Comparison of ENCODE assay signal across 8 cellular contexts in genomic region chr1:42913426-42914091, GRCh38. TPM values are rescaled to one million over a fixed set of nuclear protein-coding genes. Genes with fewer than 3 reads are reported as not detected.
DNase-seq lines count a peak whose midpoint lies in the region; ATAC-seq and TF ChIP-seq lines count a peak whose summit lies in the region.

No MANE protein-coding gene starts in this region.

- no peak overlapping the region for H3K4me3 Mint-ChIP-seq in CD4-positive, alpha-beta memory T cell
- H3K4me3 Mint-ChIP-seq in natural killer cell: peak overlapping the region; percentile 17

- peak; percentile 70 to 84 (median 78) for DNase-seq in CD4-positive, alpha-beta memory T cell
- DNase-seq in GOT3 (lab: John Stamatoyannopoulos, UW) (peak; percentile 11), NCI-H510A (lab: John Stamatoyannopoulos, UW) (peak; percentile 75), fibroblast of lung (ENCODE audit: low read depth in 2 of 2) (peak; percentile 68 to 88), natural killer cell (no peak)
- DNase-seq in activated CD4-positive, alpha-beta T cell treated with anti-CD3 and anti-CD28 coated beads for 48 hours: peak; percentile 57

- H3K27ac ChIP-seq in CD4-positive, alpha-beta memory T cell (ENCODE audit: low read depth, low read length): no peak overlapping the region
- H3K27ac ChIP-seq in fibroblast of lung (ENCODE audit: insufficient read depth, low read length): no peak overlapping the region

- H3K27ac Mint-ChIP-seq in CD4-positive, alpha-beta memory T cell: no peak overlapping the region
- H3K27ac Mint-ChIP-seq in natural killer cell: no peak overlapping the region

- intact Hi-C loops in CD4-positive, alpha-beta memory T cell (cut with micrococcal nuclease): loop anchor here (1.0 to 10.0 kb wide), 7 partner anchors 10 to 769 kb away; no protein-coding TSS in a partner anchor
- intact Hi-C loops in natural killer cell (cut with micrococcal nuclease): loop anchor here (1.0 to 10.0 kb wide), 2 partner anchors 139 to 160 kb away; no protein-coding TSS in a partner anchor

- H3K36me3 ChIP-seq in CD4-positive, alpha-beta memory T cell (ENCODE audit: insufficient read depth, low read length): no peaks in the 10 kb centered on the region
- H3K36me3 ChIP-seq in fibroblast of lung (ENCODE audit: control insufficient read depth, insufficient read depth, low read length): no peaks in the 10 kb centered on the region

- peaks cover 2 to 4% of the 10 kb centered on the region in 2 donors for H3K27me3 Mint-ChIP-seq in CD4-positive, alpha-beta memory T cell
- no peaks in the 10 kb centered on the region for H3K27me3 Mint-ChIP-seq in natural killer cell (ENCODE audit: low read depth in 2 of 2)

- POLR2A ChIA-PET in CD4-positive, alpha-beta memory T cell (lab: Charles Lee; ENCODE audit: partially characterized antibody): interaction anchor here (0.9 to 3.3 kb wide), 9 partner anchors 9 to 162 kb away, joined by 3 to 44 read pairs (median 6); partner anchors contain the start of genes ERMAP, P3H1 and SVBP

- H3K4me1 Mint-ChIP-seq in CD4-positive, alpha-beta memory T cell: peaks cover 0 to 5% (median 2%) of the 10 kb centered on the region in 4 donors
- H3K4me1 Mint-ChIP-seq in natural killer cell: peaks cover 18 to 32% of the 10 kb centered on the region in 2 donors

- ATAC-seq in natural killer cell (peak; percentile 83 to 90 (median 85)), HG02642 (IDR thresholded peaks at IDR 0.05; ENCODE audit: poor library complexity, unreplicated experiment) (no peak), GM18498 (IDR thresholded peaks at IDR 0.05; ENCODE audit: unreplicated experiment) (no peak)

- TF ChIP-seq CTCF in fibroblast of lung (conservative IDR thresholded peaks at IDR 0.05 in 1 of 2, IDR thresholded peaks at IDR 0.05 in 1 of 2; ENCODE audit: low read depth in 1 of 2, low read length in 2 of 2) (peak; percentile 92 to 94), natural killer cell (IDR thresholded peaks at IDR 0.05) (peak; percentile 81)

- H3K4me3 ChIP-seq in CD4-positive, alpha-beta memory T cell (ENCODE audit: low read length in 2 of 2): no peak overlapping the region
- H3K4me3 ChIP-seq in fibroblast of lung (replicated peaks in 1 of 4; ENCODE audit: control extremely low read depth in 1 of 4, insufficient read depth in 1 of 4, low read depth in 3 of 4, low read length in 4 of 4): no peak overlapping the region

- H3K9me3 ChIP-seq in CD4-positive, alpha-beta memory T cell (ENCODE audit: control insufficient read depth in 1 of 2, low read length in 2 of 2): no peaks in the 10 kb centered on the region
- H3K9me3 ChIP-seq in fibroblast of lung (ENCODE audit: control insufficient read depth, insufficient read depth, low read depth, low read length): no peaks in the 10 kb centered on the region

- no peaks in the 10 kb centered on the region for H3K27me3 ChIP-seq in CD4-positive, alpha-beta memory T cell (ENCODE audit: insufficient read depth, low read length)
- H3K27me3 ChIP-seq in fibroblast of lung (ENCODE audit: control insufficient read depth, insufficient read depth, low read length): no peaks in the 10 kb centered on the region

- H3K9me3 Mint-ChIP-seq in CD4-positive, alpha-beta memory T cell: peaks cover 0 to 12% (median 7%) of the 10 kb centered on the region in 8 donors
- H3K9me3 Mint-ChIP-seq in natural killer cell: peaks cover 0 to 3% of the 10 kb centered on the region in 2 donors

- no peak overlapping the region for H3K4me2 ChIP-seq in fibroblast of lung (ENCODE audit: extremely low read depth, insufficient read depth, low read length)

- no peaks in the 10 kb centered on the region for H3K4me1 ChIP-seq in CD4-positive, alpha-beta memory T cell (ENCODE audit: insufficient read depth, low read length)
- H3K4me1 ChIP-seq in fibroblast of lung (ENCODE audit: control insufficient read depth, extremely low read depth, insufficient read depth, low read length): no peaks in the 10 kb centered on the region

- H3K36me3 Mint-ChIP-seq in CD4-positive, alpha-beta memory T cell: no peaks in the 10 kb centered on the region
- H3K36me3 Mint-ChIP-seq in natural killer cell: peaks cover 12% of the 10 kb centered on the region

- no peaks in the 10 kb centered on the region for H4K20me1 ChIP-seq in fibroblast of lung (ENCODE audit: control insufficient read depth, extremely low read depth, insufficient read depth, low read length)

- no peaks in the 10 kb centered on the region for H3K79me2 ChIP-seq in fibroblast of lung (ENCODE audit: control insufficient read depth, insufficient read depth, low read length)

- H2AFZ ChIP-seq in fibroblast of lung (ENCODE audit: low read length): no peak overlapping the region

- H3K9ac ChIP-seq in fibroblast of lung (ENCODE audit: insufficient read depth, low read length): no peak overlapping the region

- CTCF ChIA-PET in CD4-positive, alpha-beta memory T cell (lab: Charles Lee; ENCODE audit: partially characterized antibody): interaction anchor here (0.5 to 19.0 kb wide), 29 partner anchors 10 to 501 kb away, joined by 3 to 864 read pairs (median 4); partner anchors contain the start of genes C1orf50, P3H1 and ZNF691

RNA-seq across cellular contexts. Expression of gene SLC2A1, which starts 45.1 kb away (rescaled TPM):
- total RNA-seq in CD4-positive, alpha-beta memory T cell: 10 to 100 TPM; 57.5 to 58.4 TPM
- polyA plus RNA-seq in CD4-positive, alpha-beta memory T cell: 10 to 100 TPM; 22.7 to 29.9 TPM
- total RNA-seq in fibroblast of lung (17.2 and 56.5 TPM in 2 replicates), natural killer cell (100 to 1,000 TPM in 1 of 3 donors, 10 to 100 TPM in 2; 94.7 to 143 (median 95.1) TPM)
- polyA plus RNA-seq in fibroblast of lung: 29.5 and 29.9 TPM in 2 replicates
- polyA plus RNA-seq in fibroblast of lung (2012): 46.1 and 46.9 TPM in 2 replicates
- 66.6 and 84.1 TPM in 2 replicates for polyA minus RNA-seq in fibroblast of lung (ENCODE audit: low replicate concordance)

Comparison
In these comparisons a context has a peak if more than half of its experiments do, and no peak if none do; other contexts are left out.
1. ATAC-seq: peak in natural killer cell (3 of 3); none in HG02642 (single experiment) and GM18498 (single experiment).